Comparison of ENCODE assay signal across 14 cellular contexts in the genomic region with DNA sequence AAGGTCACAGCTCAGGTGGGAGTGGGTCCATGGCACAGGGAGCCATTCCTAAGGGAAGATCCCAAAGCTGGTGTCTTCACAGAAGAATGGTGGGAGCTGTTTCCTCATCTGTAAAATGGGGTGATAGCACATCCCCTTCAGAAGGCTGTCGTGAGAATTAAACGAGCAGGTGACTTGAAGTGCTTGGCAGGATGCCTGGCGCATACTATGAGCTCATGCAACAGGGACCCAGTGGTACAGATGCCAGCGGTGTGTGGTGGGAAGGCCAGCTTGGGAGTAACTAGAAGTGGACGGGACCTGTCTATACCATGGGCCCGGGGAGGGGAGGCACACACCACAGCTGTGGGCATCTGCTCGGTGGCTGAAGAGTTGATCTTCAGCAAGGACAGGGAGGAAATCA.
DNase-seq lines count a peak whose midpoint lies in the region; ATAC-seq, FAIRE-seq and TF ChIP-seq lines count a peak whose summit lies in the region.
"Had no signal": no experiment of that assay in that cellular context is flagged by ENCODE, and none has a peak within 500 bp of the region (broad histone marks: within the 10 kb centered on the region; RNA-seq: fewer than 3 reads in every experiment).

No MANE protein-coding gene starts in this region.

- CTCF ChIA-PET in HEK293 (lab: Yijun Ruan, JAX): interaction anchor here (0.8 to 1.2 kb wide), 4 partner anchors 28 to 250 kb away, joined by 3 to 4 read pairs (median 4); no protein-coding TSS in a partner anchor

- no peak for ATAC-seq in HG02885 (IDR thresholded peaks at IDR 0.05; ENCODE audit: poor library complexity, unreplicated experiment)
- ATAC-seq: activated naive CD8-positive, alpha-beta T cell treated with anti-CD3 and anti-CD28 coated beads, Interleukin-2, amount 50 U/mL, for 24 hours; stimulated activated naive CD8-positive, alpha-beta T cell treated with anti-CD3 and anti-CD28 coated beads, Interleukin-15, amount 100 ng/mL, for 72 hours had no signal

- H3K4me1 ChIP-seq in HEK293 (ENCODE audit: control insufficient read depth, insufficient read depth, low read length): no peaks in the 10 kb centered on the region
- H3K4me1 ChIP-seq in kidney (ENCODE audit: control insufficient read depth in 1 of 2, insufficient read depth in 1 of 2, low read depth in 1 of 2, low read length in 2 of 2): no peaks in the 10 kb centered on the region

- POLR2A ChIA-PET in HEK293 (lab: Yijun Ruan, JAX): interaction anchor here (1.1 to 1.2 kb wide), 2 partner anchors 189 kb away, joined by 3 to 4 read pairs; a partner anchor contains a TSS

- intact Hi-C loops in kidney (cut with DNase I): no loop called here

- TF ChIP-seq CTCF in AG10803 (conservative IDR thresholded peaks at IDR 0.05; ENCODE audit: low read length): no peak
- TF ChIP-seq CTCF in HEK293 (tag by site-specific recombination; IDR thresholded peaks at IDR 0.05): no peak
- no peak for TF ChIP-seq CTCF in kidney (IDR thresholded peaks at IDR 0.05; ENCODE audit: borderline replicate concordance, extremely low read depth, insufficient read depth)

- FAIRE-seq in kidney (lab: Jason Lieb, UNC): no peak

- H3K27ac ChIP-seq in HEK293 (ENCODE audit: extremely low read depth, low read depth, low read length) (no peak overlapping the region), kidney (ENCODE audit: low read depth in 2 of 2, low read length in 2 of 2) (no peak overlapping the region)

- DNase-seq in AG10803 (ENCODE audit: low read depth) (peak; percentile 11), NCI-H2196 treated with DMSO at 0.1 percent for 48 hours (lab: John Stamatoyannopoulos, UW; ENCODE audit: unreplicated experiment) (peak; percentile 32), kidney (peak; percentile 24), NCI-H446 treated with DMSO at 0.1 percent for 48 hours (lab: John Stamatoyannopoulos, UW) (no peak), dedifferentiated amniotic fluid mesenchymal stem cell (ENCODE audit: extremely low spot score) (no peak)
- no peak for DNase-seq in activated CD4-positive, alpha-beta T cell treated with anti-CD3 and anti-CD28 coated beads, Interleukin-2, amount 50 U/mL, for 4 hours
- DNase-seq: activated CD4-positive, alpha-beta T cell treated with anti-CD3 and anti-CD28 coated beads, Interleukin-2, amount 50 U/mL, for 1 hour; activated naive CD8-positive, alpha-beta T cell treated with anti-CD3 and anti-CD28 coated beads, Interleukin-2, amount 50 U/mL, for 24 hours; activated T-cell treated with anti-CD3 and anti-CD28 coated beads, Interleukin-2, amount 50 U/mL, for 1 hour; NCI-H226; SK-N-SH; stimulated activated naive CD8-positive, alpha-beta T cell treated with anti-CD3 and anti-CD28 coated beads, Interleukin-15, amount 100 ng/mL, for 72 hours had no signal

- H3K36me3 ChIP-seq in HEK293 (ENCODE audit: control insufficient read depth in 2 of 2, insufficient read depth in 1 of 2, low read length in 2 of 2) (no peaks in the 10 kb centered on the region), kidney (ENCODE audit: control insufficient read depth in 1 of 2, insufficient read depth in 2 of 2, low read length in 2 of 2) (no peaks in the 10 kb centered on the region)

- no peak overlapping the region for H3K9ac ChIP-seq in kidney (ENCODE audit: low read length in 2 of 2)
- H3K9ac ChIP-seq: SK-N-SH had no signal

- H3K9me3 ChIP-seq in HEK293 (ENCODE audit: control insufficient read depth, insufficient read depth, low read depth, low read length) (no peaks in the 10 kb centered on the region), kidney (ENCODE audit: control insufficient read depth in 1 of 2, low read length in 2 of 2) (no peaks in the 10 kb centered on the region)
- H3K9me3 ChIP-seq: SK-N-SH had no signal

- H3K4me3 ChIP-seq in AG10803 (ENCODE audit: low read length): no peak overlapping the region
- H3K4me3 ChIP-seq in HEK293 (ENCODE audit: low read depth, low read length): no peak overlapping the region
- no peak overlapping the region for H3K4me3 ChIP-seq in kidney (ENCODE audit: low read length in 2 of 2)

TF ChIP-seq in HEK293, 187 proteins besides CTCF, POLR2A, EP300 and RAD21:
- TF ChIP-seq ZNF544 (tag by site-specific recombination; IDR thresholded peaks at IDR 0.05) (no peak), ZNF629 (tag by site-specific recombination; IDR thresholded peaks at IDR 0.05) (0 out of 2 replicates have a peak, but pooled peaks have one; percentile 15), ZNF610 (tag by site-specific recombination; IDR thresholded peaks at IDR 0.05; ENCODE audit: borderline replicate concordance) (no peak), GLIS2 (tag by site-specific recombination; IDR thresholded peaks at IDR 0.05) (no peak), ZNF366 (tag by site-specific recombination; conservative IDR thresholded peaks at IDR 0.05) (0 out of 2 replicates have a peak, but pooled peaks have one; percentile 12), SCRT2 (tag by site-specific recombination; IDR thresholded peaks at IDR 0.05) (peak; percentile 38; the same call in 1 of the 2 replicates), MZF1 (tag by site-specific recombination; IDR thresholded peaks at IDR 0.05; ENCODE audit: borderline replicate concordance) (peak; percentile 89), ZNF768 (tag by site-specific recombination; IDR thresholded peaks at IDR 0.05) (no peak), KLF7 (tag by site-specific recombination; IDR thresholded peaks at IDR 0.05; ENCODE audit: borderline replicate concordance) (no peak)
- TF ChIP-seq, protein P1, sequence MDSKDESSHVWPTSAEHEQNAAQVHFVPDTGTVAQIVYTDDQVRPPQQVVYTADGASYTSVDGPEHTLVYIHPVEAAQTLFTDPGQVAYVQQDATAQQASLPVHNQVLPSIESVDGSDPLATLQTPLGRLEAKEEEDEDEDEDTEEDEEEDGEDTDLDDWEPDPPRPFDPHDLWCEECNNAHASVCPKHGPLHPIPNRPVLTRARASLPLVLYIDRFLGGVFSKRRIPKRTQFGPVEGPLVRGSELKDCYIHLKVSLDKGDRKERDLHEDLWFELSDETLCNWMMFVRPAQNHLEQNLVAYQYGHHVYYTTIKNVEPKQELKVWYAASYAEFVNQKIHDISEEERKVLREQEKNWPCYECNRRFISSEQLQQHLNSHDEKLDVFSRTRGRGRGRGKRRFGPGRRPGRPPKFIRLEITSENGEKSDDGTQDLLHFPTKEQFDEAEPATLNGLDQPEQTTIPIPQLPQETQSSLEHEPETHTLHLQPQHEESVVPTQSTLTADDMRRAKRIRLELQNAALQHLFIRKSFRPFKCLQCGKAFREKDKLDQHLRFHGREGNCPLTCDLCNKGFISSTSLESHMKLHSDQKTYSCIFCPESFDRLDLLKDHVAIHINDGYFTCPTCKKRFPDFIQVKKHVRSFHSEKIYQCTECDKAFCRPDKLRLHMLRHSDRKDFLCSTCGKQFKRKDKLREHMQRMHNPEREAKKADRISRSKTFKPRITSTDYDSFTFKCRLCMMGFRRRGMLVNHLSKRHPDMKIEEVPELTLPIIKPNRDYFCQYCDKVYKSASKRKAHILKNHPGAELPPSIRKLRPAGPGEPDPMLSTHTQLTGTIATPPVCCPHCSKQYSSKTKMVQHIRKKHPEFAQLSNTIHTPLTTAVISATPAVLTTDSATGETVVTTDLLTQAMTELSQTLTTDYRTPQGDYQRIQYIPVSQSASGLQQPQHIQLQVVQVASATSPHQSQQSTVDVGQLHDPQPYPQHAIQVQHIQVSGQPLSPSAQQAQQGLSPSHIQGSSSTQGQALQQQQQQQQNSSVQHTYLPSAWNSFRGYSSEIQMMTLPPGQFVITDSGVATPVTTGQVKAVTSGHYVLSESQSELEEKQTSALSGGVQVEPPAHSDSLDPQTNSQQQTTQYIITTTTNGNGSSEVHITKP (tag by site-specific recombination; IDR thresholded peaks at IDR 0.05): 0 out of 2 replicates have a peak, but pooled peaks have one; percentile 33

Comparison
In these comparisons a context has a peak if more than half of its experiments do, and no peak if none do; other contexts are left out.
1. DNase-seq: peak in AG10803 (single experiment), NCI-H2196 treated with DMSO at 0.1 percent for 48 hours (single experiment) and kidney (single experiment); none in NCI-H446 treated with DMSO at 0.1 percent for 48 hours (single experiment), dedifferentiated amniotic fluid mesenchymal stem cell (single experiment) and activated CD4-positive, alpha-beta T cell treated with anti-CD3 and anti-CD28 coated beads, Interleukin-2, amount 50 U/mL, for 4 hours (0 of 2).